ENCODE assay signal across 21 cellular contexts in the genomic region with DNA sequence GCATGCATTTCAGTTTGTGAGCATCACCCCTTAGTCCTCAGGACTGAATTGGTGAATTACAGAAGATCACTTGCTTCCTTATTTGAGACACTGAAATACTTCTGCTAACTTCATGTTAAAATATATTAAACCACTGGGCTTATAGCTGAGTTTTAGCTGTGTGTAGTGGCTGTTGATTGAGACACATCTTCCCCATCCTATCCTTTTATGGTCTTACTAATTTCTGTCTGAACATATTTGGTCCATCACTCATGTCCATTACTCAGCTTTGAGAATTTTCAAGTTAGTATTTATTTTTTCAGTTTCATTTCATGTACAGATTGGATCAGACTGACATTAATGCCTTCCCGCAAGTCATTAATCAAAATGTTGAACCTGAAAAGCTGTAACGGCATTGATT.
DNase-seq lines count a peak whose midpoint lies in the region; TF ChIP-seq lines count a peak whose summit lies in the region.
"Had no signal": no experiment of that assay in that cellular context is flagged by ENCODE, and none has a peak within 500 bp of the region (broad histone marks: within the 10 kb centered on the region; RNA-seq: fewer than 3 reads in every experiment).

No MANE protein-coding gene starts in this region.

- no peak for TF ChIP-seq CTCF in epithelial cell of esophagus (IDR thresholded peaks at IDR 0.05; ENCODE audit: insufficient read depth, low read depth, low read length, missing control alignments)

- no peak overlapping the region for H3K18ac ChIP-seq in mesenchymal stem cell (ENCODE audit: low read depth in 1 of 2, low read length in 2 of 2)

- H3K4me3 ChIP-seq in epithelial cell of esophagus (ENCODE audit: low read length) (no peak overlapping the region), mesenchymal stem cell (ENCODE audit: insufficient read depth in 1 of 2, low read depth in 1 of 2, low read length in 2 of 2) (no peak overlapping the region)

- no peak overlapping the region for H2BK120ac ChIP-seq in mesenchymal stem cell (ENCODE audit: low read depth, low read length)

- H2AFZ ChIP-seq in mesenchymal stem cell (ENCODE audit: low read depth, low read length): no peak overlapping the region

- H4K91ac ChIP-seq in mesenchymal stem cell (ENCODE audit: low read length): no peak overlapping the region

- H3K4ac ChIP-seq in mesenchymal stem cell (ENCODE audit: low read depth in 1 of 2, low read length in 2 of 2): no peak overlapping the region

- no peak overlapping the region for H3K14ac ChIP-seq in mesenchymal stem cell (ENCODE audit: low read length in 2 of 2)

- H2AK5ac ChIP-seq in mesenchymal stem cell (ENCODE audit: low read length, severe bottlenecking): no peak overlapping the region

- no peak overlapping the region for H3K9ac ChIP-seq in mesenchymal stem cell (ENCODE audit: low read length)

- DNase-seq in EH (ENCODE audit: low read depth) (peak; percentile 94), RKO (ENCODE audit: low spot score) (peak; percentile 2), epithelial cell of esophagus (ENCODE audit: low read depth) (peak; percentile 14), mesenchymal stem cell (no peak), NCI-H2171 (lab: John Stamatoyannopoulos, UW) (no peak), G401 (ENCODE audit: low spot score) (no peak), DMS 273 treated with DMSO at 0.1 percent for 48 hours (lab: John Stamatoyannopoulos, UW) (no peak)
- no peak for DNase-seq in stimulated activated CD4-positive, alpha-beta T cell treated with anti-CD3 and anti-CD28 coated beads, Interleukin-4, amount 100 ng/mL, for 24 hours
- DNase-seq: activated CD8-positive, alpha-beta T cell treated with anti-CD3 and anti-CD28 coated beads, Interleukin-2, amount 10 ng/mL, durations not matched to agents 7 days and 5 days; activated naive CD4-positive, alpha-beta T cell treated with anti-CD3 and anti-CD28 coated beads, Interleukin-2, amount 50 U/mL, for 16 hours; activated T-cell treated with anti-CD3 and anti-CD28 coated beads, Interleukin-2, amount 50 U/mL, for 48 hours; dermis blood vessel endothelial cell; DMS79 treated with DMSO at 0.1 percent for 48 hours; GOT3; left ventricle myocardium superior; MM.1S; NCI-H1694 treated with DMSO at 0.1 percent for 48 hours; NCI-H345; nucleus accumbens; stimulated activated CD4-positive, alpha-beta T cell treated with anti-CD3 and anti-CD28 coated beads, Interleukin-15, amount 100 ng/mL, for 24 hours; T1000 had no signal

- H3K4me2 ChIP-seq in mesenchymal stem cell (ENCODE audit: low read length, poor library complexity, severe bottlenecking): no peak overlapping the region

- no peak overlapping the region for H2BK12ac ChIP-seq in mesenchymal stem cell (ENCODE audit: low read length in 2 of 2)

- WGBS in mesenchymal stem cell: 100% methylated on average over 1 of the region's 2 CpGs

- no peak overlapping the region for H3K23ac ChIP-seq in mesenchymal stem cell (ENCODE audit: low read length in 2 of 2)

- in situ Hi-C loops in G401 (cut with HindIII; ENCODE audit: low sequenced_read_pairs): no loop called here

- H3K36me3 ChIP-seq in mesenchymal stem cell (ENCODE audit: control insufficient read depth in 1 of 2, insufficient read depth in 2 of 2, low read depth in 1 of 2, low read length in 2 of 2): no peaks in the 10 kb centered on the region

- no peak overlapping the region for H4K8ac ChIP-seq in mesenchymal stem cell (ENCODE audit: low read length)

- no peak overlapping the region for H2BK15ac ChIP-seq in mesenchymal stem cell (ENCODE audit: low read depth, poor library complexity, severe bottlenecking)

- H3K27ac ChIP-seq in mesenchymal stem cell (ENCODE audit: low read length, poor library complexity, severe bottlenecking): peak overlapping the region; percentile 61

- peaks cover 5% of the 10 kb centered on the region for H3K9me3 ChIP-seq in mesenchymal stem cell (ENCODE audit: control insufficient read depth, low read length)

- H3K79me1 ChIP-seq in mesenchymal stem cell (replicated peaks; ENCODE audit: low read length, poor library complexity, severe bottlenecking): no peaks in the 10 kb centered on the region

- no peak overlapping the region for H2BK5ac ChIP-seq in mesenchymal stem cell (ENCODE audit: low read depth, low read length, poor library complexity, severe bottlenecking)

- H3K27me3 ChIP-seq in mesenchymal stem cell (ENCODE audit: control insufficient read depth in 1 of 2, insufficient read depth in 1 of 2, low read length in 2 of 2): no peaks in the 10 kb centered on the region

- peaks cover 4% of the 10 kb centered on the region for H3K4me1 ChIP-seq in mesenchymal stem cell (ENCODE audit: control insufficient read depth, insufficient read depth, low read depth, low read length)

Comparison
In these comparisons a context has a peak if more than half of its experiments do, and no peak if none do; other contexts are left out.
1. DNase-seq: peak in EH (single experiment), RKO (single experiment) and epithelial cell of esophagus (single experiment); none in mesenchymal stem cell (single experiment), NCI-H2171 (single experiment), stimulated activated CD4-positive, alpha-beta T cell treated with anti-CD3 and anti-CD28 coated beads, Interleukin-4, amount 100 ng/mL, for 24 hours (single experiment), G401 (single experiment) and DMS 273 treated with DMSO at 0.1 percent for 48 hours (single experiment).